Comparison of ENCODE assay signal across 19 cellular contexts in genomic region chr17:5139454-5139725, GRCh38. TPM values are rescaled to one million over a fixed set of nuclear protein-coding genes. Genes with fewer than 3 reads are reported as not detected.
A peak's percentile ranks its signal among the peaks of the same experiment; 100 is the strongest.
DNase-seq lines count a peak whose midpoint lies in the region; ATAC-seq and TF ChIP-seq lines count a peak whose summit lies in the region.
"Had no signal": no experiment of that assay in that cellular context is flagged by ENCODE, and none has a peak within 500 bp of the region (broad histone marks: within the 10 kb centered on the region; RNA-seq: fewer than 3 reads in every experiment).

No MANE protein-coding gene starts in this region.

- no peak overlapping the region for H3K27ac Mint-ChIP-seq in activated CD4-positive, alpha-beta memory T cell treated with anti-CD3 and anti-CD28 coated beads for 36 hours
- H3K27ac Mint-ChIP-seq in activated CD4-positive, alpha-beta memory T cell treated with anti-CD3 and anti-CD28 coated beads, Interleukin-2, amount 10 ng/mL, durations not matched to agents 7 days and 5 days, result no peak overlapping the region
- no peak overlapping the region for H3K27ac Mint-ChIP-seq in endodermal cell
- H3K27ac Mint-ChIP-seq: CD4-positive, alpha-beta memory T cell; GM23338; HFFc6 had no signal

- CTCF ChIA-PET in activated CD4-positive, alpha-beta memory T cell treated with anti-CD3 and anti-CD28 coated beads for 36 hours (lab: Charles Lee), result no interaction called here
- CTCF ChIA-PET in activated CD4-positive, alpha-beta memory T cell treated with anti-CD3 and anti-CD28 coated beads, Interleukin-2, amount 10 ng/mL, durations not matched to agents 7 days and 5 days (lab: Charles Lee), result no interaction called here

- TF ChIP-seq CTCF in LNCaP clone FGC (IDR thresholded peaks at IDR 0.05; ENCODE audit: control insufficient read depth, extremely low read depth, insufficient read depth) (peak; percentile 19; the same call in 1 of the 2 replicates), endodermal cell (conservative IDR thresholded peaks at IDR 0.05) (no peak)

- no peak overlapping the region for H2BK15ac ChIP-seq in neuronal stem cell (ENCODE audit: low read length)

- H2BK12ac ChIP-seq in neuronal stem cell (ENCODE audit: low read length), result no peak overlapping the region

- ATAC-seq in HG02870 (IDR thresholded peaks at IDR 0.05; ENCODE audit: unreplicated experiment), result no peak
- ATAC-seq: A549, GM23338 had no signal

- H3K4me3 ChIP-seq in LNCaP clone FGC (ENCODE audit: low read depth, low read length) (no peak overlapping the region), endodermal cell (ENCODE audit: low read length) (no peak overlapping the region), neuronal stem cell (ENCODE audit: low read length in 2 of 2) (no peak overlapping the region)
- H3K4me3 ChIP-seq: A549, GM23338, HAP-1 had no signal

- H3K4me3 Mint-ChIP-seq in activated CD4-positive, alpha-beta memory T cell treated with anti-CD3 and anti-CD28 coated beads for 36 hours, result no peak overlapping the region
- no peak overlapping the region for H3K4me3 Mint-ChIP-seq in activated CD4-positive, alpha-beta memory T cell treated with anti-CD3 and anti-CD28 coated beads, Interleukin-2, amount 10 ng/mL, durations not matched to agents 7 days and 5 days
- H3K4me3 Mint-ChIP-seq in endodermal cell, result no peak overlapping the region
- H3K4me3 Mint-ChIP-seq: CD4-positive, alpha-beta memory T cell; GM23338; HFFc6 had no signal

- 93 to 94% methylated on average over 2 to 5 of the region's 5 CpGs for whole genome bisulfite sequencing in endodermal cell (ENCODE audit: insufficient coverage in 1 of 2, insufficient read length in 1 of 2), 2 experiments
- WGBS in neuronal stem cell (ENCODE audit: extremely low coverage in 2 of 2, insufficient read length in 2 of 2, insufficient replicate concordance in 1 of 2), 2 donors, result no CpG with 5 or more reads among the region's 5 CpGs

- intact Hi-C loops in activated CD4-positive, alpha-beta memory T cell treated with anti-CD3 and anti-CD28 coated beads for 36 hours (cut with micrococcal nuclease), result no loop called here

- no peak overlapping the region for H3K27ac ChIP-seq in endodermal cell (ENCODE audit: low read depth, low read length)
- H3K27ac ChIP-seq in neuronal stem cell (replicated peaks; ENCODE audit: low read length), result no peak overlapping the region
- H3K27ac ChIP-seq: A549 had no signal

- H3K9me3 ChIP-seq in endodermal cell (ENCODE audit: control insufficient read depth, low read length) (no peaks in the 10 kb centered on the region), neuronal stem cell (replicated peaks in 1 of 2; ENCODE audit: control insufficient read depth in 2 of 2, insufficient read depth in 1 of 2, low read depth in 1 of 2, low read length in 2 of 2) (no peaks in the 10 kb centered on the region)
- H3K9me3 ChIP-seq: HAP-1 had no signal

- H3K4ac ChIP-seq in neuronal stem cell (ENCODE audit: low read length), result no peak overlapping the region

- H3K14ac ChIP-seq in neuronal stem cell (ENCODE audit: low read length), result peak overlapping the region; percentile 31

- H3K9ac ChIP-seq in endodermal cell (ENCODE audit: extremely low read depth, low read length, poor library complexity, severe bottlenecking) (no peak overlapping the region), neuronal stem cell (ENCODE audit: low read depth, low read length, poor library complexity) (no peak overlapping the region)

- no peak overlapping the region for H2AK5ac ChIP-seq in neuronal stem cell (ENCODE audit: low read depth, low read length)

- H3K18ac ChIP-seq in neuronal stem cell (ENCODE audit: low read length), result peak overlapping the region; percentile 38

- H2BK120ac ChIP-seq in neuronal stem cell (ENCODE audit: low read depth, low read length), result no peak overlapping the region

- no peaks in the 10 kb centered on the region for H3K4me1 ChIP-seq in endodermal cell (ENCODE audit: control insufficient read depth, insufficient read depth, low read length)
- H3K4me1 ChIP-seq in neuronal stem cell (ENCODE audit: control insufficient read depth in 2 of 2, insufficient read depth in 1 of 2, low read depth in 1 of 2, low read length in 2 of 2), result no peaks in the 10 kb centered on the region
- H3K4me1 ChIP-seq: A549, HAP-1 had no signal

- no peak overlapping the region for H3K4me2 ChIP-seq in neuronal stem cell (ENCODE audit: insufficient read depth, low read length, poor library complexity, severe bottlenecking)
- H3K4me2 ChIP-seq: A549, GM23338 had no signal

- no peak overlapping the region for H4K8ac ChIP-seq in neuronal stem cell (ENCODE audit: low read depth, low read length)

- no peak overlapping the region for H4K91ac ChIP-seq in neuronal stem cell (ENCODE audit: low read depth, low read length, poor library complexity)

- H3K27me3 ChIP-seq in endodermal cell (ENCODE audit: control insufficient read depth, insufficient read depth, low read length, poor library complexity, severe bottlenecking) (peaks cover 2% of the 10 kb centered on the region), neuronal stem cell (ENCODE audit: control insufficient read depth in 3 of 3, insufficient read depth in 3 of 3, low read depth in 1 of 3, low read length in 3 of 3) (peaks cover 0 to under 1% (median 0%) of the 10 kb centered on the region in 3 experiments)

- no peaks in the 10 kb centered on the region for H3K27me3 Mint-ChIP-seq in activated CD4-positive, alpha-beta memory T cell treated with anti-CD3 and anti-CD28 coated beads for 36 hours
- peaks cover 8% of the 10 kb centered on the region for H3K27me3 Mint-ChIP-seq in activated CD4-positive, alpha-beta memory T cell treated with anti-CD3 and anti-CD28 coated beads, Interleukin-2, amount 10 ng/mL, durations not matched to agents 7 days and 5 days
- peaks cover 13% of the 10 kb centered on the region for H3K27me3 Mint-ChIP-seq in endodermal cell (ENCODE audit: insufficient read depth)
- H3K27me3 Mint-ChIP-seq: CD4-positive, alpha-beta memory T cell had no signal

- POLR2A ChIA-PET in activated CD4-positive, alpha-beta memory T cell treated with anti-CD3 and anti-CD28 coated beads for 36 hours (lab: Charles Lee), result no interaction called here
- POLR2A ChIA-PET in activated CD4-positive, alpha-beta memory T cell treated with anti-CD3 and anti-CD28 coated beads, Interleukin-2, amount 10 ng/mL, durations not matched to agents 7 days and 5 days (lab: Charles Lee), result no interaction called here

- peak; percentile 6 for DNase-seq in activated CD4-positive, alpha-beta memory T cell treated with anti-CD3 and anti-CD28 coated beads for 36 hours
- DNase-seq in activated CD4-positive, alpha-beta memory T cell treated with anti-CD3 and anti-CD28 coated beads, Interleukin-2, amount 10 ng/mL, durations not matched to agents 7 days and 5 days, result no peak
- DNase-seq in LNCaP clone FGC (ENCODE audit: low read depth), result no peak
- DNase-seq in endodermal cell, result peak; percentile 35
- no peak for DNase-seq in neuronal stem cell (ENCODE audit: low spot score)
- no peak for DNase-seq in ACHN
- DNase-seq in middle frontal gyrus (ENCODE audit: extremely low spot score, low spot score), result no peak
- DNase-seq: 8988T; C1 segment of cervical spinal cord; Calu3; CD4-positive, alpha-beta memory T cell; COR-L47; DND-41; HFFc6 had no signal

- no peaks in the 10 kb centered on the region for H3K4me1 Mint-ChIP-seq in activated CD4-positive, alpha-beta memory T cell treated with anti-CD3 and anti-CD28 coated beads for 36 hours (ENCODE audit: low read depth)
- no peaks in the 10 kb centered on the region for H3K4me1 Mint-ChIP-seq in activated CD4-positive, alpha-beta memory T cell treated with anti-CD3 and anti-CD28 coated beads, Interleukin-2, amount 10 ng/mL, durations not matched to agents 7 days and 5 days
- peaks cover 3% of the 10 kb centered on the region for H3K4me1 Mint-ChIP-seq in endodermal cell
- H3K4me1 Mint-ChIP-seq: GM23338 had no signal

- H3K36me3 ChIP-seq in endodermal cell (ENCODE audit: control insufficient read depth, insufficient read depth, low read length) (no peaks in the 10 kb centered on the region), neuronal stem cell (replicated peaks in 1 of 2; ENCODE audit: control insufficient read depth in 2 of 2, insufficient read depth in 2 of 2, low read length in 2 of 2) (no peaks in the 10 kb centered on the region)
- H3K36me3 ChIP-seq: HAP-1 had no signal

- in situ Hi-C loops in ACHN (cut with HindIII; ENCODE audit: low pct_ligation_motif_present, low pct_unique_long_range_greater_than_20kb, low sequenced_read_pairs), result no loop called here

- no peak overlapping the region for H3K23ac ChIP-seq in neuronal stem cell (ENCODE audit: low read depth, low read length, poor library complexity)

- H3K36me3 Mint-ChIP-seq in activated CD4-positive, alpha-beta memory T cell treated with anti-CD3 and anti-CD28 coated beads for 36 hours, result no peaks in the 10 kb centered on the region
- no peaks in the 10 kb centered on the region for H3K36me3 Mint-ChIP-seq in activated CD4-positive, alpha-beta memory T cell treated with anti-CD3 and anti-CD28 coated beads, Interleukin-2, amount 10 ng/mL, durations not matched to agents 7 days and 5 days (ENCODE audit: low read depth)
- H3K36me3 Mint-ChIP-seq in endodermal cell (ENCODE audit: low read depth), result no peaks in the 10 kb centered on the region
- H3K36me3 Mint-ChIP-seq: CD4-positive, alpha-beta memory T cell had no signal

- no peak overlapping the region for H2BK5ac ChIP-seq in neuronal stem cell (ENCODE audit: low read length)

- no peaks in the 10 kb centered on the region for H3K9me3 Mint-ChIP-seq in activated CD4-positive, alpha-beta memory T cell treated with anti-CD3 and anti-CD28 coated beads for 36 hours
- no peaks in the 10 kb centered on the region for H3K9me3 Mint-ChIP-seq in activated CD4-positive, alpha-beta memory T cell treated with anti-CD3 and anti-CD28 coated beads, Interleukin-2, amount 10 ng/mL, durations not matched to agents 7 days and 5 days
- H3K9me3 Mint-ChIP-seq in endodermal cell, result no peaks in the 10 kb centered on the region
- H3K9me3 Mint-ChIP-seq: CD4-positive, alpha-beta memory T cell; GM23338; HFFc6 had no signal

- H3K79me1 ChIP-seq in neuronal stem cell (ENCODE audit: low read depth, low read length), result no peaks in the 10 kb centered on the region

- no peak overlapping the region for H2AFZ ChIP-seq in neuronal stem cell (ENCODE audit: low read length)
- H2AFZ ChIP-seq: GM23338 had no signal

RNA-seq across cellular contexts. Expression of gene USP6, which starts 23.6 kb away (rescaled TPM):
- under 1 TPM; 0.05 TPM for total RNA-seq in activated CD4-positive, alpha-beta memory T cell treated with anti-CD3 and anti-CD28 coated beads for 36 hours
- total RNA-seq in activated CD4-positive, alpha-beta memory T cell treated with anti-CD3 and anti-CD28 coated beads, Interleukin-2, amount 10 ng/mL, durations not matched to agents 7 days and 5 days, result under 1 TPM; 0.08 to 0.10 TPM
- under 1 TPM; 0.13 TPM for total RNA-seq in endodermal cell
- 0.04 TPM for polyA plus RNA-seq in endodermal cell (2013, experiment 1 of 2)
- 0.04 TPM for polyA plus RNA-seq in endodermal cell (2013, experiment 2 of 2)
- 0.03 TPM for polyA plus RNA-seq in neuronal stem cell (2013, experiment 1 of 2)
- polyA plus RNA-seq in neuronal stem cell (2013, experiment 2 of 2), result 0.04 TPM
- total RNA-seq: Calu3 had no signal
- polyA plus RNA-seq: BJ had no signal

RNA-seq across cellular contexts. Expression of gene ZNF232, which starts 27.7 kb away (rescaled TPM):
- total RNA-seq in activated CD4-positive, alpha-beta memory T cell treated with anti-CD3 and anti-CD28 coated beads for 36 hours, result 10 to 100 TPM; 13.6 to 14.2 TPM
- 1 to 10 TPM; 6.4 to 6.7 TPM for total RNA-seq in activated CD4-positive, alpha-beta memory T cell treated with anti-CD3 and anti-CD28 coated beads, Interleukin-2, amount 10 ng/mL, durations not matched to agents 7 days and 5 days
- 10 to 100 TPM; 27.2 to 32.1 TPM for total RNA-seq in endodermal cell
- 27.0 TPM for polyA plus RNA-seq in endodermal cell (2013, experiment 1 of 2)
- 28.5 TPM for polyA plus RNA-seq in endodermal cell (2013, experiment 2 of 2)
- 25.0 TPM for polyA plus RNA-seq in neuronal stem cell (2013, experiment 1 of 2)
- 24.4 TPM for polyA plus RNA-seq in neuronal stem cell (2013, experiment 2 of 2)

RNA-seq across cellular contexts. Expression of gene ZNF594, which starts 52.3 kb away (rescaled TPM):
- total RNA-seq in activated CD4-positive, alpha-beta memory T cell treated with anti-CD3 and anti-CD28 coated beads for 36 hours, result 1 to 10 TPM; 5.3 to 6.2 TPM
- total RNA-seq in activated CD4-positive, alpha-beta memory T cell treated with anti-CD3 and anti-CD28 coated beads, Interleukin-2, amount 10 ng/mL, durations not matched to agents 7 days and 5 days, result 1 to 10 TPM; 7.0 to 8.6 TPM
- total RNA-seq in endodermal cell, result 10 to 100 TPM; 13.9 to 15.5 TPM
- 8.9 TPM for polyA plus RNA-seq in endodermal cell (2013, experiment 1 of 2)
- polyA plus RNA-seq in endodermal cell (2013, experiment 2 of 2), result 7.6 TPM
- 5.1 TPM for polyA plus RNA-seq in neuronal stem cell (2013, experiment 1 of 2)
- polyA plus RNA-seq in neuronal stem cell (2013, experiment 2 of 2), result 5.8 TPM

Comparison
In these comparisons a context has a peak if more than half of its experiments do, and no peak if none do; other contexts are left out.
1. DNase-seq: peak in activated CD4-positive, alpha-beta memory T cell treated with anti-CD3 and anti-CD28 coated beads for 36 hours (single experiment) and endodermal cell (single experiment); none in activated CD4-positive, alpha-beta memory T cell treated with anti-CD3 and anti-CD28 coated beads, Interleukin-2, amount 10 ng/mL, durations not matched to agents 7 days and 5 days (single experiment), LNCaP clone FGC (single experiment), neuronal stem cell (single experiment), ACHN (single experiment) and middle frontal gyrus (single experiment).